8 cellular contexts compared by ENCODE assay signal in the genomic region with DNA sequence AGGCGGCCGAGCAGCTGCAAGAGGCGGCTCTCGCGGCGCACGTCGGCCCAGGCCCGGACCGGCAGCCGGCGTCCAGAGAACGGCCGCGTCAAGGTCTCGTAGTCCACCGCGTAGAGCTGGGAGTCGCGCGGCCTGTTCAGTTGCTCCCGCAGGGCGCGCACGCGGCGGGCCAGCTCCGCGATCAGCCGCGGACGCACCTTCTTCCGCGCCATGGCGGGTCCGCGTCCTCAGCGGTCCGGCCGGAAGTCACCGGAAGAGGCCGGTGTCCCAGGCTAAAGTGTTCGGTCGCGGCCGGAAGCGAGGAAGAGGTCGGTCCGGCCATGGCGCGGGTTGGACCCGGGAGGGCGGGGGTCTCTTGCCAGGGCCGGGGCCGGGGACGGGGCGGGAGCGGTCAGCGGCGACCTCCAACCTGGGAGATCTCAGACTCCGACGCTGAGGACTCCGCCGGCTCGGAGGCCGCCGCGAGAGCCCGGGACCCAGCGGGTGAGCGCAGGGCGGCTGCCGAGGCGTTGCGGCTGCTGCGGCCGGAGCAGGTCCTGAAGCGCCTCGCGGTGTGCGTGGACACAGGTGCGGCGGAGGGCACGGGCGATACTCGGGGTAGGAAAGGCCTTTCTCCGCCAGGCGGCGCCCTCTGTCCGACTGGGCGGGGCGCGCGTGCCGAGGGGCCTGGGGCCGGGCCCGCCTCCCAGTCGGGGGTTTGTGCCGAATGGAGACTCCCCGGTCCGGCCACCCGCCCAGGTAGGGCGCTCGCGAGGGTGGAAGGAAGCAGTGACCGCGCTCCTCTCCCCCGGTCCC. TPM values are rescaled to one million over a fixed set of nuclear protein-coding genes. Genes with fewer than 3 reads are reported as not detected.
DNase-seq lines count a peak whose midpoint lies in the region; ATAC-seq and TF ChIP-seq lines count a peak whose summit lies in the region.

A gene (minus strand): TSS at position 227 of the 795 bp plus-strand sequence. CDS start 15 bp downstream, at position 212.

- WGBS in H9 (ENCODE audit: extremely low coverage, insufficient read length, low lambda C conversion rate) = no CpG with 5 or more reads among the region's 108 CpGs
- WGBS in adrenal gland, 4 donors = 0 to 1% (median 0%) methylated on average over 13 to 108 of the region's 108 CpGs; no CpG with 5 or more reads in 1 of the 4 donors
- under 1% methylated on average over 64 of the region's 108 CpGs for WGBS in prostate gland

- H3K9me3 ChIP-seq in H9 (ENCODE audit: control insufficient read depth, low read depth, low read length) (no peaks in the 10 kb centered on the region), adrenal gland (replicated peaks in 1 of 3) (no peaks in the 10 kb centered on the region), prostate gland (no peaks in the 10 kb centered on the region), upper lobe of right lung (no peaks in the 10 kb centered on the region)

- no peak within 1 kb of the TSS for H2BK15ac ChIP-seq in H9 (ENCODE audit: low read depth, low read length)

- no peak within 1 kb of the TSS for H2BK120ac ChIP-seq in H9 (ENCODE audit: low read depth, low read length, poor library complexity, severe bottlenecking)

- H3K9me3 Mint-ChIP-seq in H9 = no peaks in the 10 kb centered on the region

- H4K20me1 ChIP-seq in H9 (ENCODE audit: control insufficient read depth, insufficient read depth, insufficient read length) = no peaks in the 10 kb centered on the region

- H3K4me1 ChIP-seq in H9 (ENCODE audit: insufficient read depth, low read length) (no peaks in the 10 kb centered on the region), adrenal gland (replicated peaks in 1 of 2) (peaks cover 26 to 36% of the 10 kb centered on the region in 2 donors), prostate gland (replicated peaks) (peaks cover 14% of the 10 kb centered on the region), upper lobe of right lung (peaks cover 29% of the 10 kb centered on the region)

- H3K36me3 Mint-ChIP-seq in H9 (ENCODE audit: insufficient read depth in 1 of 3, low read depth in 3 of 3) = peaks cover 9 to 41% (median 21%) of the 10 kb centered on the region in 3 experiments; a peak in 6 of 7 replicates

- H3K23me2 ChIP-seq in H9 (ENCODE audit: insufficient read length, low read depth, low read length, poor library complexity, severe bottlenecking) = peaks cover 9% of the 10 kb centered on the region

- no peak within 1 kb of the TSS for H3K27ac ChIP-seq in H9 (ENCODE audit: insufficient read length, low read depth, low read length)
- peak within 1 kb of the TSS; percentile 79 to 93 (median 91) for H3K27ac ChIP-seq in adrenal gland
- peak within 1 kb of the TSS; percentile 91 to 96 for H3K27ac ChIP-seq in prostate gland
- H3K27ac ChIP-seq in upper lobe of right lung = peak within 1 kb of the TSS; percentile 93

- no peak within 1 kb of the TSS for H4K5ac ChIP-seq in H9 (ENCODE audit: insufficient read length, low read depth, low read length)

- peak; percentile 96 for TF ChIP-seq CTCF in H9 (conservative IDR thresholded peaks at IDR 0.05)
- TF ChIP-seq CTCF in adrenal gland (IDR thresholded peaks at IDR 0.05) = peak; percentile 53 to 86 (median 72)
- peak; percentile 59 to 89 (median 84) for TF ChIP-seq CTCF in prostate gland (IDR thresholded peaks at IDR 0.05)
- TF ChIP-seq CTCF in upper lobe of right lung (IDR thresholded peaks at IDR 0.05) = peak; percentile 76

- no peak within 1 kb of the TSS for H2AFZ ChIP-seq in H9 (ENCODE audit: low read length)

- no peak within 1 kb of the TSS for H2BK12ac ChIP-seq in H9 (ENCODE audit: insufficient read length, low read depth, low read length)

- no peak within 1 kb of the TSS for H2AK5ac ChIP-seq in H9 (ENCODE audit: insufficient read length, low read length)

- H3K36me3 ChIP-seq in adrenal gland (replicated peaks in 1 of 2) = peaks cover 0 to 40% of the 10 kb centered on the region in 2 donors
- H3K36me3 ChIP-seq in prostate gland = peaks cover 12 to 23% of the 10 kb centered on the region in 2 donors
- H3K36me3 ChIP-seq in upper lobe of right lung = peaks cover 19% of the 10 kb centered on the region

- intact Hi-C loops in adrenal gland (cut with DNase I) (loop anchor here in 1 of 2 donors (5.0 kb wide), 1 partner anchor 54 kb away; a partner anchor contains a TSS), left cardiac atrium (cut with DNase I) (no loop called here), prostate gland (cut with DNase I) (no loop called here), upper lobe of right lung (cut with DNase I) (no loop called here)

- ATAC-seq in left cardiac atrium = peak; percentile 65 to 70
- ATAC-seq in upper lobe of right lung = peak; percentile 83

- peak within 1 kb of the TSS; percentile 64 for H3K4me2 ChIP-seq in H9 (ENCODE audit: insufficient read depth, insufficient read length, low read length)

- H3K79me1 ChIP-seq in H9 (ENCODE audit: insufficient read depth, low read depth, low read length, poor library complexity, severe bottlenecking) = peaks cover 5% of the 10 kb centered on the region

- TF ChIP-seq POLR2A in adrenal gland (IDR thresholded peaks at IDR 0.05) (peak; percentile 56), prostate gland (IDR thresholded peaks at IDR 0.05) (peak; percentile 36)

- H3K4me3 Mint-ChIP-seq in H9 = peak within 1 kb of the TSS; percentile 95 to 98

- H3K56ac ChIP-seq in H9 (ENCODE audit: insufficient read length, low read depth, low read length) = no peak within 1 kb of the TSS

- no peak within 1 kb of the TSS for H2BK20ac ChIP-seq in H9 (ENCODE audit: low read depth, low read length, poor library complexity, severe bottlenecking)

- DNase-seq in Daoy (ENCODE audit: low read depth) = peak; percentile 87
- DNase-seq in H9 = peak; percentile 91
- DNase-seq in NCI-H1105 treated with DMSO at 0.1 percent for 48 hours (lab: John Stamatoyannopoulos, UW) = peak; percentile 54
- peak; percentile 54 to 86 (median 68) for DNase-seq in T-helper 1 cell
- DNase-seq in adrenal gland = peak; percentile 80 to 89 (median 84)
- peak; percentile 86 for DNase-seq in left cardiac atrium
- peak; percentile 68 for DNase-seq in prostate gland (ENCODE audit: low spot score)
- peak; percentile 92 for DNase-seq in upper lobe of right lung

- H3K27me3 Mint-ChIP-seq in H9 (ENCODE audit: low read depth) = no peaks in the 10 kb centered on the region; the same call in 1 of the 2 replicates

- H4K8ac ChIP-seq in H9 (replicated peaks; ENCODE audit: insufficient read length, low read depth, low read length) = no peak within 1 kb of the TSS

- no peak within 1 kb of the TSS for H3K4ac ChIP-seq in H9 (ENCODE audit: low read depth, low read length)

- peak within 1 kb of the TSS; percentile 79 for H3K14ac ChIP-seq in H9 (ENCODE audit: insufficient read depth, low read length)

- H3K23ac ChIP-seq in H9 (ENCODE audit: insufficient read length, low read depth, low read length) = no peak within 1 kb of the TSS

- H3K27me3 ChIP-seq in H9 (ENCODE audit: insufficient read depth, low read length) (no peaks in the 10 kb centered on the region), adrenal gland (no peaks in the 10 kb centered on the region), prostate gland (replicated peaks; ENCODE audit: insufficient read depth) (no peaks in the 10 kb centered on the region), upper lobe of right lung (no peaks in the 10 kb centered on the region)

- H3K4me1 Mint-ChIP-seq in H9 = peaks cover 3 to 19% of the 10 kb centered on the region in 2 experiments

- peak within 1 kb of the TSS; percentile 44 for H3K18ac ChIP-seq in H9 (ENCODE audit: insufficient read length, low read depth, low read length)

- H3K79me2 ChIP-seq in H9 (ENCODE audit: insufficient read depth, low read length) = no peaks in the 10 kb centered on the region; the same call in 1 of the 2 replicates

- H3K4me3 ChIP-seq in adrenal gland (peak within 1 kb of the TSS; percentile 11 to 99 (median 64)), prostate gland (peak within 1 kb of the TSS; percentile 83 to 86), upper lobe of right lung (peak within 1 kb of the TSS; percentile 90)

- peak within 1 kb of the TSS; percentile 98 to 99 (median 99); a peak in 6 of 7 replicates for H3K27ac Mint-ChIP-seq in H9

- no peak within 1 kb of the TSS for H2BK5ac ChIP-seq in H9 (ENCODE audit: insufficient read length, low read length)

- H3T11ph ChIP-seq in H9 (ENCODE audit: low read length) = no peak within 1 kb of the TSS

- peak within 1 kb of the TSS; percentile 66 for H3K9ac ChIP-seq in H9 (ENCODE audit: extremely low read depth, insufficient read length, low read length)

- H4K91ac ChIP-seq in H9 (ENCODE audit: insufficient read length, low read depth, low read length) = no peak within 1 kb of the TSS

RNA-seq across cellular contexts. Expression of the gene that starts here (rescaled TPM):
- 153 and 201 TPM in 2 replicates for total RNA-seq in Daoy (2014; rRNA removed; shearing (Covaris generic))
- total RNA-seq in H9 (2021) (199 and 205 TPM in 2 replicates), adrenal gland (100 to 1,000 TPM; 138 to 226 (median 154) TPM), left cardiac atrium (10 to 100 TPM; 57.0 to 69.2 TPM), prostate gland (100 to 1,000 TPM in 1 of 2 donors, 10 to 100 TPM in 1; 97.4 to 125 TPM), upper lobe of right lung (62.7 TPM)
- polyA plus RNA-seq in adrenal gland = 100 to 1,000 TPM in 1 of 3 donors, 10 to 100 TPM in 2; 84.3 to 113 (median 95.6) TPM
